Comparison of ENCODE assay signal across 15 cellular contexts in genomic region chr13:51861728-51862300, GRCh38. TPM values are rescaled to one million over a fixed set of nuclear protein-coding genes. Genes with fewer than 3 reads are reported as not detected.
DNase-seq lines count a peak whose midpoint lies in the region; ATAC-seq and TF ChIP-seq lines count a peak whose summit lies in the region.
"Had no signal": no experiment of that assay in that cellular context is flagged by ENCODE, and none has a peak within 500 bp of the region (broad histone marks: within the 10 kb centered on the region; RNA-seq: fewer than 3 reads in every experiment).

Gene CCDC70, plus strand, starts transcription at chr13:51861969. Its CDS starts 3,443 bp downstream, at chr13:51865412.

- H3K4me1 ChIP-seq in naive thymus-derived CD4-positive, alpha-beta T cell (ENCODE audit: control insufficient read depth in 2 of 2, insufficient read depth in 2 of 2, low read length in 2 of 2), result no peaks in the 10 kb centered on the region
- H3K4me1 ChIP-seq: adrenal gland had no signal

- H3K27ac Mint-ChIP-seq in T-helper 17 cell, result peak within 1 kb of the TSS; percentile 74
- H3K27ac Mint-ChIP-seq in naive thymus-derived CD4-positive, alpha-beta T cell, result peak within 1 kb of the TSS in 1 of 9 donors; percentile 11
- H3K27ac Mint-ChIP-seq: WTC11 had no signal

- H3K27me3 ChIP-seq in naive thymus-derived CD4-positive, alpha-beta T cell (ENCODE audit: control insufficient read depth in 2 of 2, insufficient read depth in 2 of 2, low read length in 2 of 2), result no peaks in the 10 kb centered on the region
- H3K27me3 ChIP-seq: adrenal gland had no signal

- POLR2A ChIA-PET in naive thymus-derived CD4-positive, alpha-beta T cell (lab: Charles Lee), result interaction anchor here (0.5 kb wide), 1 partner anchor 411 kb away, joined by 3 read pairs; no protein-coding TSS in a partner anchor

- CTCF ChIA-PET in naive thymus-derived CD4-positive, alpha-beta T cell (lab: Charles Lee), result no interaction called here

- H3K9me3 ChIP-seq in T-helper 17 cell (ENCODE audit: control insufficient read depth, low read length, poor library complexity, severe bottlenecking), result no peaks in the 10 kb centered on the region
- no peaks in the 10 kb centered on the region for H3K9me3 ChIP-seq in naive thymus-derived CD4-positive, alpha-beta T cell (ENCODE audit: control insufficient read depth in 2 of 3, low read length in 3 of 3)
- H3K9me3 ChIP-seq: adrenal gland had no signal

- TF ChIP-seq CTCF in epithelial cell of proximal tubule (conservative IDR thresholded peaks at IDR 0.05; ENCODE audit: low read depth, low read length), result no peak

- no peaks in the 10 kb centered on the region for H3K9me3 Mint-ChIP-seq in naive thymus-derived CD4-positive, alpha-beta T cell
- H3K9me3 Mint-ChIP-seq: WTC11 had no signal

- peaks cover 45% of the 10 kb centered on the region for H3K27me3 Mint-ChIP-seq in T-helper 17 cell
- peaks cover 0 to 9% (median 3%) of the 10 kb centered on the region in 5 donors for H3K27me3 Mint-ChIP-seq in naive thymus-derived CD4-positive, alpha-beta T cell

- ATAC-seq in T-helper 17 cell, result no peak
- ATAC-seq in HG03460 (IDR thresholded peaks at IDR 0.05; ENCODE audit: unreplicated experiment), result no peak
- no peak for ATAC-seq in naive thymus-derived CD4-positive, alpha-beta T cell
- ATAC-seq: right cardiac atrium, WTC11 had no signal

- H3K36me3 ChIP-seq in naive thymus-derived CD4-positive, alpha-beta T cell (ENCODE audit: control insufficient read depth in 2 of 3, insufficient read depth in 3 of 3, low read length in 3 of 3), result no peaks in the 10 kb centered on the region
- H3K36me3 ChIP-seq: adrenal gland had no signal

- H3K36me3 Mint-ChIP-seq in T-helper 17 cell (ENCODE audit: low read depth), result peaks cover 7% of the 10 kb centered on the region
- H3K36me3 Mint-ChIP-seq in naive thymus-derived CD4-positive, alpha-beta T cell, result no peaks in the 10 kb centered on the region
- H3K36me3 Mint-ChIP-seq: WTC11 had no signal

- peaks cover 16% of the 10 kb centered on the region for H3K4me1 Mint-ChIP-seq in T-helper 17 cell
- H3K4me1 Mint-ChIP-seq in naive thymus-derived CD4-positive, alpha-beta T cell, result peaks cover 0 to 9% (median 6%) of the 10 kb centered on the region in 7 donors

- H3K27ac ChIP-seq in naive thymus-derived CD4-positive, alpha-beta T cell (ENCODE audit: low read depth, low read length), result no peak within 1 kb of the TSS
- H3K27ac ChIP-seq: adrenal gland, KMS-11 had no signal

- no peak within 1 kb of the TSS for H3K4me3 Mint-ChIP-seq in T-helper 17 cell
- peak within 1 kb of the TSS in 1 of 10 donors; percentile 1 for H3K4me3 Mint-ChIP-seq in naive thymus-derived CD4-positive, alpha-beta T cell
- H3K4me3 Mint-ChIP-seq: WTC11 had no signal

- peak; percentile 36 for DNase-seq in A172 (ENCODE audit: low spot score)
- peak; percentile 73 for DNase-seq in ELR (ENCODE audit: low read depth)
- no peak for DNase-seq in T-helper 17 cell
- peak; percentile 35 for DNase-seq in epithelial cell of proximal tubule (ENCODE audit: low read depth)
- DNase-seq in pons (ENCODE audit: low spot score), result no peak
- no peak for DNase-seq in cardiac septum (ENCODE audit: low spot score)
- DNase-seq in naive thymus-derived CD4-positive, alpha-beta T cell, result no peak
- DNase-seq: adrenal gland, COR-L47, H7, right cardiac atrium had no signal

- H3K4me3 ChIP-seq in epithelial cell of proximal tubule (ENCODE audit: low read depth, low read length), result no peak within 1 kb of the TSS
- H3K4me3 ChIP-seq in naive thymus-derived CD4-positive, alpha-beta T cell (ENCODE audit: low read length), result no peak within 1 kb of the TSS
- H3K4me3 ChIP-seq: adrenal gland had no signal

- intact Hi-C loops in cardiac septum (cut with DNase I), result no loop called here
- intact Hi-C loops in naive thymus-derived CD4-positive, alpha-beta T cell (cut with micrococcal nuclease), result no loop called here

RNA-seq across cellular contexts. Expression of gene CCDC70, which starts in this region (rescaled TPM):
- total RNA-seq in A172 (2014; rRNA removed; shearing (Covaris generic)), result not detected in 2 replicates
- total RNA-seq in T-helper 17 cell (not detected), epithelial cell of proximal tubule (not detected in 2 replicates), cardiac septum (not detected)
- not detected for total RNA-seq in naive thymus-derived CD4-positive, alpha-beta T cell
- not detected for polyA plus RNA-seq in naive thymus-derived CD4-positive, alpha-beta T cell
- total RNA-seq: adrenal gland, H7, mononuclear cell, right cardiac atrium, WTC11 had no signal
- polyA plus RNA-seq: adrenal gland had no signal

Comparison
In these comparisons a context has a peak if more than half of its experiments do, and no peak if none do; other contexts are left out.
1. Peak in DNase-seq in A172; RNA of the gene not detected or under 1 TPM.
2. Peak in DNase-seq in epithelial cell of proximal tubule; RNA of the gene not detected or under 1 TPM.